Comparison of ENCODE assay signal across 1 cellular context in the genomic region with DNA sequence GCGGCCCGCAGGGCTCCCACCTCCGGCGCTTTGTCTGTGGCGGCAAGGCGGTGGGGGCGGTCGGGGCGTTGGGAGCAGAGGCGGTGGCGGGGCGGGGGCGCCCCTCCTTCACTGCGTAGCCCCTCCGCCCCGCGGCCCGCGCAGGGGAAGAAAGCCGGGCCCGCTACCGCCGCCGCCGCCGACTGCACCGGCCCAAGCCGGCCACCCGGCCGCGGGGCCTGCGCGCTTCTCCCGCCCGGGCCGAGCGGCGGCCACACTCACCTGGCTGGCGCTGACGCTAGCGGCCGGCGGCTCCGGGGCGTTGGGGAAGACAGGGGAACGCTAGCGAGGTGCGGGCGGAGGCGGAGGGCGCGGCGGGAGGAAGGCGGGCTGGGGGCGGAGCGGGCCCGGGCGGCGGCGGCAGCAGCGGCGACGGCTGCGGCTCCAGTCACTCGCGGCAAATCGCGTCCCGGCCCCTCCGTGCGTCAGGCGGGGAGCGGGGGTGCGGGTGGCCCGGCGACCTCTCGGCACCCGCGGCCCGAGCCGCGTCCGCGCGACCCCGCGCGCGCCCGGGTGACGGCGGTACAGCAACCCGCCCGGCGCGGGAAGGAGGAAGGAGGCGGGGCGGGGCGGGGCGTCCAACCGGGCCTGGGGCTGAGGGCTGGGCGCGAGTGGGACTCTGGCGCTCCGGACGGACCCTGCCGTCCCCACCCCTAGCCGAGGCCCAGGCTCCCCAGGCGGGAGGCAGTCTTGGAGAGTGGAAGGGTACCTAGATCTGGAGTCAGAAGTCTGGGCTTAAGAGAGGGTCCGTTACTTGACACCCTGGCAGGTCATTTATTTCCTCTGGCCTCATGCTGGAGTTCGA.
TF ChIP-seq lines count a peak whose summit lies in the region.

A gene with protein sequence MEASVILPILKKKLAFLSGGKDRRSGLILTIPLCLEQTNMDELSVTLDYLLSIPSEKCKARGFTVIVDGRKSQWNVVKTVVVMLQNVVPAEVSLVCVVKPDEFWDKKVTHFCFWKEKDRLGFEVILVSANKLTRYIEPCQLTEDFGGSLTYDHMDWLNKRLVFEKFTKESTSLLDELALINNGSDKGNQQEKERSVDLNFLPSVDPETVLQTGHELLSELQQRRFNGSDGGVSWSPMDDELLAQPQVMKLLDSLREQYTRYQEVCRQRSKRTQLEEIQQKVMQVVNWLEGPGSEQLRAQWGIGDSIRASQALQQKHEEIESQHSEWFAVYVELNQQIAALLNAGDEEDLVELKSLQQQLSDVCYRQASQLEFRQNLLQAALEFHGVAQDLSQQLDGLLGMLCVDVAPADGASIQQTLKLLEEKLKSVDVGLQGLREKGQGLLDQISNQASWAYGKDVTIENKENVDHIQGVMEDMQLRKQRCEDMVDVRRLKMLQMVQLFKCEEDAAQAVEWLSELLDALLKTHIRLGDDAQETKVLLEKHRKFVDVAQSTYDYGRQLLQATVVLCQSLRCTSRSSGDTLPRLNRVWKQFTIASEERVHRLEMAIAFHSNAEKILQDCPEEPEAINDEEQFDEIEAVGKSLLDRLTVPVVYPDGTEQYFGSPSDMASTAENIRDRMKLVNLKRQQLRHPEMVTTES (minus strand): TSS at position 595 of the 844 bp plus-strand sequence. CDS start 72,991 bp downstream, outside the sequence.

TF ChIP-seq in HepG2, 621 proteins besides CTCF, POLR2A, EP300 and RAD21 (continued from another document and continues in another):
- TF ChIP-seq, protein P1, sequence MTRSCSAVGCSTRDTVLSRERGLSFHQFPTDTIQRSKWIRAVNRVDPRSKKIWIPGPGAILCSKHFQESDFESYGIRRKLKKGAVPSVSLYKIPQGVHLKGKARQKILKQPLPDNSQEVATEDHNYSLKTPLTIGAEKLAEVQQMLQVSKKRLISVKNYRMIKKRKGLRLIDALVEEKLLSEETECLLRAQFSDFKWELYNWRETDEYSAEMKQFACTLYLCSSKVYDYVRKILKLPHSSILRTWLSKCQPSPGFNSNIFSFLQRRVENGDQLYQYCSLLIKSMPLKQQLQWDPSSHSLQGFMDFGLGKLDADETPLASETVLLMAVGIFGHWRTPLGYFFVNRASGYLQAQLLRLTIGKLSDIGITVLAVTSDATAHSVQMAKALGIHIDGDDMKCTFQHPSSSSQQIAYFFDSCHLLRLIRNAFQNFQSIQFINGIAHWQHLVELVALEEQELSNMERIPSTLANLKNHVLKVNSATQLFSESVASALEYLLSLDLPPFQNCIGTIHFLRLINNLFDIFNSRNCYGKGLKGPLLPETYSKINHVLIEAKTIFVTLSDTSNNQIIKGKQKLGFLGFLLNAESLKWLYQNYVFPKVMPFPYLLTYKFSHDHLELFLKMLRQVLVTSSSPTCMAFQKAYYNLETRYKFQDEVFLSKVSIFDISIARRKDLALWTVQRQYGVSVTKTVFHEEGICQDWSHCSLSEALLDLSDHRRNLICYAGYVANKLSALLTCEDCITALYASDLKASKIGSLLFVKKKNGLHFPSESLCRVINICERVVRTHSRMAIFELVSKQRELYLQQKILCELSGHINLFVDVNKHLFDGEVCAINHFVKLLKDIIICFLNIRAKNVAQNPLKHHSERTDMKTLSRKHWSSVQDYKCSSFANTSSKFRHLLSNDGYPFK (CRISPR knock-in tag; IDR thresholded peaks at IDR 0.05; ENCODE audit: borderline replicate concordance) = 0 out of 2 replicates have a peak, but pooled peaks have one; percentile 35
- TF ChIP-seq KLF11 (CRISPR knock-in tag; IDR thresholded peaks at IDR 0.05) (no peak), KAT2B (IDR thresholded peaks at IDR 0.05; ENCODE audit: borderline replicate concordance, low read depth, low read length) (no peak), EHMT2 (IDR thresholded peaks at IDR 0.05; ENCODE audit: borderline replicate concordance, low read depth, low read length) (no peak), HNF4G (IDR thresholded peaks at IDR 0.05; ENCODE audit: borderline replicate concordance, low read depth, low read length) (no peak), HNF4G (CRISPR knock-in tag; IDR thresholded peaks at IDR 0.05; ENCODE audit: borderline replicate concordance, low read depth) (peak; percentile 27; the same call in 1 of the 2 replicates), GTF3A (CRISPR knock-in tag; conservative IDR thresholded peaks at IDR 0.05) (peak; percentile 68; the same call in 1 of the 2 replicates), ZNF329 (CRISPR knock-in tag; IDR thresholded peaks at IDR 0.05; ENCODE audit: low read depth) (no peak), ZNF260 (CRISPR knock-in tag; IDR thresholded peaks at IDR 0.05; ENCODE audit: borderline replicate concordance, low read depth) (no peak), SMAD9 (CRISPR knock-in tag; IDR thresholded peaks at IDR 0.05) (0 out of 2 replicates have a peak, but pooled peaks have one; percentile 16), WIZ (CRISPR knock-in tag; IDR thresholded peaks at IDR 0.05) (peak; percentile 74), ZNF343 (CRISPR knock-in tag; IDR thresholded peaks at IDR 0.05) (0 out of 2 replicates have a peak, but pooled peaks have one; percentile 71), ZBTB7B (CRISPR knock-in tag; IDR thresholded peaks at IDR 0.05) (peak; percentile 71), ZFAT (CRISPR knock-in tag; conservative IDR thresholded peaks at IDR 0.05) (no peak), TBP (CRISPR knock-in tag; IDR thresholded peaks at IDR 0.05) (no peak), SETDB1 (CRISPR knock-in tag; IDR thresholded peaks at IDR 0.05; ENCODE audit: borderline replicate concordance) (no peak), HHEX (CRISPR knock-in tag; IDR thresholded peaks at IDR 0.05) (no peak), IRF2 (CRISPR knock-in tag; IDR thresholded peaks at IDR 0.05) (no peak; the same call in 1 of the 2 replicates), ZNF224 (CRISPR knock-in tag; IDR thresholded peaks at IDR 0.05) (no peak), KAT8 (CRISPR knock-in tag; IDR thresholded peaks at IDR 0.05) (0 out of 2 replicates have a peak, but pooled peaks have one; percentile 28), TBL1XR1 (IDR thresholded peaks at IDR 0.05; ENCODE audit: borderline replicate concordance, low read length, partially characterized antibody) (no peak), ZNF713 (CRISPR knock-in tag; IDR thresholded peaks at IDR 0.05) (no peak), ZNF792 (CRISPR knock-in tag; IDR thresholded peaks at IDR 0.05) (no peak; the same call in none of the 2 replicates), SOX5 (CRISPR knock-in tag; IDR thresholded peaks at IDR 0.05; ENCODE audit: borderline replicate concordance) (no peak), TBX2 (CRISPR knock-in tag; IDR thresholded peaks at IDR 0.05; ENCODE audit: borderline replicate concordance) (peak; percentile 80), NFE2 (CRISPR knock-in tag; IDR thresholded peaks at IDR 0.05) (no peak), SP4 (CRISPR knock-in tag; IDR thresholded peaks at IDR 0.05) (peak; percentile 69; the same call in 1 of the 2 replicates), ZBTB21 (CRISPR knock-in tag; IDR thresholded peaks at IDR 0.05) (no peak), FOXA3 (CRISPR knock-in tag; IDR thresholded peaks at IDR 0.05) (no peak), TARDBP (CRISPR knock-in tag; IDR thresholded peaks at IDR 0.05) (peak; percentile 60; the same call in 1 of the 2 replicates), PHF8 (CRISPR knock-in tag; IDR thresholded peaks at IDR 0.05) (peak; percentile 61), STAG1 (CRISPR knock-in tag; IDR thresholded peaks at IDR 0.05) (no peak), SP140L (CRISPR knock-in tag; IDR thresholded peaks at IDR 0.05; ENCODE audit: borderline replicate concordance) (0 out of 2 replicates have a peak, but pooled peaks have one; percentile 8), SOX13 (IDR thresholded peaks at IDR 0.05) (0 out of 2 replicates have a peak, but pooled peaks have one; percentile 16), SOX13 (CRISPR knock-in tag; conservative IDR thresholded peaks at IDR 0.05 in 1 of 2, IDR thresholded peaks at IDR 0.05 in 1 of 2) (no peak), ZNF841 (CRISPR knock-in tag; IDR thresholded peaks at IDR 0.05; ENCODE audit: borderline replicate concordance) (no peak), CCDC6 (CRISPR knock-in tag; IDR thresholded peaks at IDR 0.05) (0 out of 2 replicates have a peak, but pooled peaks have one; percentile 43), ZNF431 (CRISPR knock-in tag; IDR thresholded peaks at IDR 0.05; ENCODE audit: borderline replicate concordance, low read depth) (peak; percentile 73; the same call in 1 of the 2 replicates), ZNF839 (CRISPR knock-in tag; IDR thresholded peaks at IDR 0.05; ENCODE audit: borderline replicate concordance) (no peak), ZKSCAN8 (CRISPR knock-in tag; IDR thresholded peaks at IDR 0.05; ENCODE audit: borderline replicate concordance) (no peak), ZC3H4 (CRISPR knock-in tag; IDR thresholded peaks at IDR 0.05; ENCODE audit: borderline replicate concordance) (no peak), ZNF776 (CRISPR knock-in tag; IDR thresholded peaks at IDR 0.05) (no peak; the same call in 1 of the 2 replicates), PHF21A (CRISPR knock-in tag; IDR thresholded peaks at IDR 0.05) (peak; percentile 87), ZBTB38 (CRISPR knock-in tag; IDR thresholded peaks at IDR 0.05) (peak; percentile 46; the same call in 1 of the 2 replicates), ZFP90 (CRISPR knock-in tag; IDR thresholded peaks at IDR 0.05; ENCODE audit: borderline replicate concordance) (0 out of 2 replicates have a peak, but pooled peaks have one; percentile 52)
- TF ChIP-seq, protein P2, sequence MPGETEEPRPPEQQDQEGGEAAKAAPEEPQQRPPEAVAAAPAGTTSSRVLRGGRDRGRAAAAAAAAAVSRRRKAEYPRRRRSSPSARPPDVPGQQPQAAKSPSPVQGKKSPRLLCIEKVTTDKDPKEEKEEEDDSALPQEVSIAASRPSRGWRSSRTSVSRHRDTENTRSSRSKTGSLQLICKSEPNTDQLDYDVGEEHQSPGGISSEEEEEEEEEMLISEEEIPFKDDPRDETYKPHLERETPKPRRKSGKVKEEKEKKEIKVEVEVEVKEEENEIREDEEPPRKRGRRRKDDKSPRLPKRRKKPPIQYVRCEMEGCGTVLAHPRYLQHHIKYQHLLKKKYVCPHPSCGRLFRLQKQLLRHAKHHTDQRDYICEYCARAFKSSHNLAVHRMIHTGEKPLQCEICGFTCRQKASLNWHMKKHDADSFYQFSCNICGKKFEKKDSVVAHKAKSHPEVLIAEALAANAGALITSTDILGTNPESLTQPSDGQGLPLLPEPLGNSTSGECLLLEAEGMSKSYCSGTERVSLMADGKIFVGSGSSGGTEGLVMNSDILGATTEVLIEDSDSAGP (CRISPR knock-in tag; IDR thresholded peaks at IDR 0.05; ENCODE audit: borderline replicate concordance) = peak; percentile 12; the same call in 1 of the 2 replicates
- TF ChIP-seq, protein P3, sequence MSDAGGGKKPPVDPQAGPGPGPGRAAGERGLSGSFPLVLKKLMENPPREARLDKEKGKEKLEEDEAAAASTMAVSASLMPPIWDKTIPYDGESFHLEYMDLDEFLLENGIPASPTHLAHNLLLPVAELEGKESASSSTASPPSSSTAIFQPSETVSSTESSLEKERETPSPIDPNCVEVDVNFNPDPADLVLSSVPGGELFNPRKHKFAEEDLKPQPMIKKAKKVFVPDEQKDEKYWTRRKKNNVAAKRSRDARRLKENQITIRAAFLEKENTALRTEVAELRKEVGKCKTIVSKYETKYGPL (CRISPR knock-in tag; IDR thresholded peaks at IDR 0.05) = no peak
- TF ChIP-seq, protein P4, sequence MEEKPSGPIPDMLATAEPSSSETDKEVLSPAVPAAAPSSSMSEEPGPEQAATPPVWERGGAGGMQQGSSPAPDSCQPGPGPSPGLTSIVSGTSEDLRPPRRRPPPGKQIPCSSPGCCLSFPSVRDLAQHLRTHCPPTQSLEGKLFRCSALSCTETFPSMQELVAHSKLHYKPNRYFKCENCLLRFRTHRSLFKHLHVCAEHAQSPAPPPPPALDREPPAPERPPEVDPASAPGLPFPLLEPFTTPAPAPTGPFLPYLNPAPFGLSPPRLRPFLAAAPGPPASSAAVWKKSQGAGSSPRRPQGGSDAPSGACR (CRISPR knock-in tag; IDR thresholded peaks at IDR 0.05) = no peak
- TF ChIP-seq, protein P5, sequence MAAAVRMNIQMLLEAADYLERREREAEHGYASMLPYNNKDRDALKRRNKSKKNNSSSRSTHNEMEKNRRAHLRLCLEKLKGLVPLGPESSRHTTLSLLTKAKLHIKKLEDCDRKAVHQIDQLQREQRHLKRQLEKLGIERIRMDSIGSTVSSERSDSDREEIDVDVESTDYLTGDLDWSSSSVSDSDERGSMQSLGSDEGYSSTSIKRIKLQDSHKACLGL (CRISPR knock-in tag; IDR thresholded peaks at IDR 0.05) = no peak
- TF ChIP-seq, protein P6, sequence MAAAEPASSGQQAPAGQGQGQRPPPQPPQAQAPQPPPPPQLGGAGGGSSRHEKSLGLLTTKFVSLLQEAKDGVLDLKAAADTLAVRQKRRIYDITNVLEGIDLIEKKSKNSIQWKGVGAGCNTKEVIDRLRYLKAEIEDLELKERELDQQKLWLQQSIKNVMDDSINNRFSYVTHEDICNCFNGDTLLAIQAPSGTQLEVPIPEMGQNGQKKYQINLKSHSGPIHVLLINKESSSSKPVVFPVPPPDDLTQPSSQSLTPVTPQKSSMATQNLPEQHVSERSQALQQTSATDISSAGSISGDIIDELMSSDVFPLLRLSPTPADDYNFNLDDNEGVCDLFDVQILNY (CRISPR knock-in tag; conservative IDR thresholded peaks at IDR 0.05) = peak; percentile 18; the same call in 1 of the 2 replicates
- TF ChIP-seq, protein P7, sequence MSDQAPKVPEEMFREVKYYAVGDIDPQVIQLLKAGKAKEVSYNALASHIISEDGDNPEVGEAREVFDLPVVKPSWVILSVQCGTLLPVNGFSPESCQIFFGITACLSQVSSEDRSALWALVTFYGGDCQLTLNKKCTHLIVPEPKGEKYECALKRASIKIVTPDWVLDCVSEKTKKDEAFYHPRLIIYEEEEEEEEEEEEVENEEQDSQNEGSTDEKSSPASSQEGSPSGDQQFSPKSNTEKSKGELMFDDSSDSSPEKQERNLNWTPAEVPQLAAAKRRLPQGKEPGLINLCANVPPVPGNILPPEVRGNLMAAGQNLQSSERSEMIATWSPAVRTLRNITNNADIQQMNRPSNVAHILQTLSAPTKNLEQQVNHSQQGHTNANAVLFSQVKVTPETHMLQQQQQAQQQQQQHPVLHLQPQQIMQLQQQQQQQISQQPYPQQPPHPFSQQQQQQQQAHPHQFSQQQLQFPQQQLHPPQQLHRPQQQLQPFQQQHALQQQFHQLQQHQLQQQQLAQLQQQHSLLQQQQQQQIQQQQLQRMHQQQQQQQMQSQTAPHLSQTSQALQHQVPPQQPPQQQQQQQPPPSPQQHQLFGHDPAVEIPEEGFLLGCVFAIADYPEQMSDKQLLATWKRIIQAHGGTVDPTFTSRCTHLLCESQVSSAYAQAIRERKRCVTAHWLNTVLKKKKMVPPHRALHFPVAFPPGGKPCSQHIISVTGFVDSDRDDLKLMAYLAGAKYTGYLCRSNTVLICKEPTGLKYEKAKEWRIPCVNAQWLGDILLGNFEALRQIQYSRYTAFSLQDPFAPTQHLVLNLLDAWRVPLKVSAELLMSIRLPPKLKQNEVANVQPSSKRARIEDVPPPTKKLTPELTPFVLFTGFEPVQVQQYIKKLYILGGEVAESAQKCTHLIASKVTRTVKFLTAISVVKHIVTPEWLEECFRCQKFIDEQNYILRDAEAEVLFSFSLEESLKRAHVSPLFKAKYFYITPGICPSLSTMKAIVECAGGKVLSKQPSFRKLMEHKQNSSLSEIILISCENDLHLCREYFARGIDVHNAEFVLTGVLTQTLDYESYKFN (CRISPR knock-in tag; conservative IDR thresholded peaks at IDR 0.05) = peak; percentile 47
- TF ChIP-seq, protein P8, sequence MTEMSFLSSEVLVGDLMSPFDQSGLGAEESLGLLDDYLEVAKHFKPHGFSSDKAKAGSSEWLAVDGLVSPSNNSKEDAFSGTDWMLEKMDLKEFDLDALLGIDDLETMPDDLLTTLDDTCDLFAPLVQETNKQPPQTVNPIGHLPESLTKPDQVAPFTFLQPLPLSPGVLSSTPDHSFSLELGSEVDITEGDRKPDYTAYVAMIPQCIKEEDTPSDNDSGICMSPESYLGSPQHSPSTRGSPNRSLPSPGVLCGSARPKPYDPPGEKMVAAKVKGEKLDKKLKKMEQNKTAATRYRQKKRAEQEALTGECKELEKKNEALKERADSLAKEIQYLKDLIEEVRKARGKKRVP (CRISPR knock-in tag; IDR thresholded peaks at IDR 0.05) = no peak
